In genomic region chr22:37566329-37566837, GRCh38 we compare ENCODE assay signal across 8 cellular contexts. TPM values are rescaled to one million over a fixed set of nuclear protein-coding genes. Genes with fewer than 3 reads are reported as not detected.
DNase-seq lines count a peak whose midpoint lies in the region; ATAC-seq and TF ChIP-seq lines count a peak whose summit lies in the region.

No MANE protein-coding gene starts in this region.

- H3K27ac ChIP-seq in C4-2B (peak overlapping the region; percentile 33), neuronal stem cell (replicated peaks; ENCODE audit: low read length) (no peak overlapping the region)

- peak overlapping the region; percentile 43 for H3K4me3 Mint-ChIP-seq in activated CD4-positive, alpha-beta T cell treated with anti-CD3 and anti-CD28 coated beads for 36 hours

- DNase-seq in activated CD4-positive, alpha-beta T cell treated with anti-CD3 and anti-CD28 coated beads for 36 hours, result peak; percentile 68
- peak; percentile 40 for DNase-seq in central memory CD4-positive, alpha-beta T cell
- no peak for DNase-seq in neuronal stem cell (ENCODE audit: low spot score)
- DNase-seq in SHP77 treated with DMSO at 0.1 percent for 48 hours (lab: John Stamatoyannopoulos, UW), result no peak
- no peak for DNase-seq in hepatic stellate cell (ENCODE audit: low spot score)
- DNase-seq in SKM-1 (lab: John Stamatoyannopoulos, UW; ENCODE audit: unreplicated experiment), result no peak

- no peak overlapping the region for H3K9ac ChIP-seq in neuronal stem cell (ENCODE audit: low read depth, low read length, poor library complexity)

- H2AFZ ChIP-seq in neuronal stem cell (ENCODE audit: low read length), result no peak overlapping the region

- POLR2A ChIA-PET in activated CD4-positive, alpha-beta T cell treated with anti-CD3 and anti-CD28 coated beads for 36 hours (lab: Charles Lee), result interaction anchor here (0.6 to 2.1 kb wide), 4 partner anchors 25 to 832 kb away, joined by 3 to 16 read pairs (median 3); no protein-coding TSS in a partner anchor

- H3K4me2 ChIP-seq in neuronal stem cell (ENCODE audit: insufficient read depth, low read length, poor library complexity, severe bottlenecking), result no peak overlapping the region

- no CpG with 5 or more reads among the region's 28 CpGs for WGBS in neuronal stem cell (ENCODE audit: extremely low coverage in 2 of 2, insufficient read length in 2 of 2, insufficient replicate concordance in 1 of 2), 2 donors

- H3K9me3 Mint-ChIP-seq in activated CD4-positive, alpha-beta T cell treated with anti-CD3 and anti-CD28 coated beads for 36 hours (ENCODE audit: low read depth), result no peaks in the 10 kb centered on the region

- no peak overlapping the region for H4K91ac ChIP-seq in neuronal stem cell (ENCODE audit: low read depth, low read length, poor library complexity)

- no peaks in the 10 kb centered on the region for H3K9me3 ChIP-seq in neuronal stem cell (replicated peaks in 1 of 2; ENCODE audit: control insufficient read depth in 2 of 2, insufficient read depth in 1 of 2, low read depth in 1 of 2, low read length in 2 of 2)

- CTCF ChIA-PET in activated CD4-positive, alpha-beta T cell treated with anti-CD3 and anti-CD28 coated beads for 36 hours (lab: Charles Lee), result interaction anchor here (0.5 to 10.2 kb wide), 34 partner anchors 10 to 731 kb away, joined by 3 to 302 read pairs (median 4); partner anchors contain the start of genes GCAT, GGA1, LGALS2 and MFNG

- H4K8ac ChIP-seq in neuronal stem cell (ENCODE audit: low read depth, low read length), result no peak overlapping the region

- peaks cover 5% of the 10 kb centered on the region for H3K79me1 ChIP-seq in neuronal stem cell (ENCODE audit: low read depth, low read length)

- H3K18ac ChIP-seq in neuronal stem cell (ENCODE audit: low read length), result peak overlapping the region; percentile 40

- no peak overlapping the region for H2BK5ac ChIP-seq in neuronal stem cell (ENCODE audit: low read length)

- H3K27ac Mint-ChIP-seq in activated CD4-positive, alpha-beta T cell treated with anti-CD3 and anti-CD28 coated beads for 36 hours, result peak overlapping the region; percentile 87

- H3K36me3 Mint-ChIP-seq in activated CD4-positive, alpha-beta T cell treated with anti-CD3 and anti-CD28 coated beads for 36 hours (ENCODE audit: low read depth), result no peaks in the 10 kb centered on the region

- H3K4me1 Mint-ChIP-seq in activated CD4-positive, alpha-beta T cell treated with anti-CD3 and anti-CD28 coated beads for 36 hours, result peaks cover 29% of the 10 kb centered on the region

- peak overlapping the region; percentile 47 for H2AK5ac ChIP-seq in neuronal stem cell (ENCODE audit: low read depth, low read length)

- peaks cover 0 to 6% (median 0%) of the 10 kb centered on the region in 3 experiments for H3K27me3 ChIP-seq in neuronal stem cell (ENCODE audit: control insufficient read depth in 3 of 3, insufficient read depth in 3 of 3, low read depth in 1 of 3, low read length in 3 of 3)

- H3K4me3 ChIP-seq in neuronal stem cell (ENCODE audit: low read length in 2 of 2), result no peak overlapping the region

- ATAC-seq in activated CD4-positive, alpha-beta T cell treated with anti-CD3 and anti-CD28 coated beads for 36 hours, result peak; percentile 31
- no peak for ATAC-seq in GM21423 (IDR thresholded peaks at IDR 0.05; ENCODE audit: unreplicated experiment)

- H2BK120ac ChIP-seq in neuronal stem cell (ENCODE audit: low read depth, low read length), result no peak overlapping the region

- peak overlapping the region; percentile 78 for H3K23ac ChIP-seq in neuronal stem cell (ENCODE audit: low read depth, low read length, poor library complexity)

- no peak overlapping the region for H2BK12ac ChIP-seq in neuronal stem cell (ENCODE audit: low read length)

- no peak overlapping the region for H3K14ac ChIP-seq in neuronal stem cell (ENCODE audit: low read length)

- no peak overlapping the region for H3K4ac ChIP-seq in neuronal stem cell (ENCODE audit: low read length)

- TF ChIP-seq CTCF in C4-2B (conservative IDR thresholded peaks at IDR 0.05), result no peak

- intact Hi-C loops in activated CD4-positive, alpha-beta T cell treated with anti-CD3 and anti-CD28 coated beads for 36 hours (cut with DNase I, micrococcal nuclease), result loop anchor here in 1 of 2 experiments (2.0 kb wide), 2 partner anchors 82 to 250 kb away; no protein-coding TSS in a partner anchor

- peaks cover 5 to 58% of the 10 kb centered on the region in 2 donors for H3K36me3 ChIP-seq in neuronal stem cell (replicated peaks in 1 of 2; ENCODE audit: control insufficient read depth in 2 of 2, insufficient read depth in 2 of 2, low read length in 2 of 2)

- H2BK15ac ChIP-seq in neuronal stem cell (ENCODE audit: low read length), result peak overlapping the region; percentile 54

- H3K27me3 Mint-ChIP-seq in activated CD4-positive, alpha-beta T cell treated with anti-CD3 and anti-CD28 coated beads for 36 hours, result peaks cover 26% of the 10 kb centered on the region

- H3K4me1 ChIP-seq in neuronal stem cell (ENCODE audit: control insufficient read depth in 2 of 2, insufficient read depth in 1 of 2, low read depth in 1 of 2, low read length in 2 of 2), result peaks cover 12 to 19% of the 10 kb centered on the region in 2 donors

RNA-seq across cellular contexts. Expression of gene CDC42EP1, which starts 6.1 kb away (rescaled TPM):
- under 1 TPM; 0.83 to 0.87 TPM for total RNA-seq in activated CD4-positive, alpha-beta T cell treated with anti-CD3 and anti-CD28 coated beads for 36 hours
- polyA plus RNA-seq in neuronal stem cell (2013, experiment 1 of 2), result 16.9 TPM
- polyA plus RNA-seq in neuronal stem cell (2013, experiment 2 of 2), result 16.2 TPM

RNA-seq across cellular contexts. Expression of gene LGALS2, which starts 13.5 kb away (rescaled TPM):
- not detected for total RNA-seq in activated CD4-positive, alpha-beta T cell treated with anti-CD3 and anti-CD28 coated beads for 36 hours
- not detected for polyA plus RNA-seq in neuronal stem cell (2013, experiment 1 of 2)
- not detected for polyA plus RNA-seq in neuronal stem cell (2013, experiment 2 of 2)

RNA-seq across cellular contexts. Expression of gene GGA1, which starts 42.3 kb away (rescaled TPM):
- 10 to 100 TPM; 55.4 to 66.6 TPM for total RNA-seq in activated CD4-positive, alpha-beta T cell treated with anti-CD3 and anti-CD28 coated beads for 36 hours
- polyA plus RNA-seq in neuronal stem cell (2013, experiment 1 of 2), result 32.1 TPM
- 31.4 TPM for polyA plus RNA-seq in neuronal stem cell (2013, experiment 2 of 2)

RNA-seq across cellular contexts. Expression of gene CARD10, which starts 47.2 kb away (rescaled TPM):
- total RNA-seq in activated CD4-positive, alpha-beta T cell treated with anti-CD3 and anti-CD28 coated beads for 36 hours, result not detected
- 4.2 TPM for polyA plus RNA-seq in neuronal stem cell (2013, experiment 1 of 2)
- 4.3 TPM for polyA plus RNA-seq in neuronal stem cell (2013, experiment 2 of 2)

Comparison
In these comparisons a context has a peak if more than half of its experiments do, and no peak if none do; other contexts are left out.
1. DNase-seq: peak in activated CD4-positive, alpha-beta T cell treated with anti-CD3 and anti-CD28 coated beads for 36 hours (single experiment) and central memory CD4-positive, alpha-beta T cell (single experiment); none in neuronal stem cell (single experiment), SHP77 treated with DMSO at 0.1 percent for 48 hours (single experiment), hepatic stellate cell (single experiment) and SKM-1 (single experiment).